ENCODE assay signal across 14 cellular contexts in the genomic region with DNA sequence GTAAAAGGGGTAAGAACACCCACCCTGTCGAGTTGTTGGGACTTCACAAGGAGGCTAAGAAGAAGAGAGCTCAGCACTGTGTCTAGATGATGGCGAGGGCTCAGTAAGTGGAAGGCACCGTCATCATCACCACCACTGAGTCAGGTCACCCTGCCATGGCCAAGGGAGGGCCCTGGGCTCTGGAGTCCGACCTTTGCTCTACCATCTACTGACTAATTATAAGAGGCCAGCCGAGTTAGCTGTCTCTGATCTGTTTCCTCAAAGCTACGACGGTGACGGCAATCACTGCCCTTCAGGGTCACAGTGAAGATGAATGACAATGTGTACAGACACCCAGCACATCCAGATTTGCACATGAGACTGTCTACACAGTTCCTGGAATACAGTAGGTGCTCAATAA. TPM values are rescaled to one million over a fixed set of nuclear protein-coding genes. Genes with fewer than 3 reads are reported as not detected.
DNase-seq lines count a peak whose midpoint lies in the region; ATAC-seq lines count a peak whose summit lies in the region.
"Had no signal": no experiment of that assay in that cellular context is flagged by ENCODE, and none has a peak within 500 bp of the region (broad histone marks: within the 10 kb centered on the region; RNA-seq: fewer than 3 reads in every experiment).

No MANE protein-coding gene starts in this region.

- no peaks in the 10 kb centered on the region for H3K27me3 Mint-ChIP-seq in dendritic cell treated with granulocyte-macrophage colony-stimulating factor and Interleukin-4, amounts not matched to agents 40 ng/mL and 50 ng/mL, for 4 days
- H3K27me3 Mint-ChIP-seq: IgD-negative memory B cell had no signal

- H3K4me3 ChIP-seq in aorta (ENCODE audit: low read length in 2 of 2): peak overlapping the region in 1 of 2 donors; percentile 28
- H3K4me3 ChIP-seq: lung had no signal

- H3K36me3 Mint-ChIP-seq in dendritic cell treated with granulocyte-macrophage colony-stimulating factor and Interleukin-4, amounts not matched to agents 40 ng/mL and 50 ng/mL, for 4 days (ENCODE audit: low read depth): peaks cover 76% of the 10 kb centered on the region
- H3K36me3 Mint-ChIP-seq: IgD-negative memory B cell had no signal

- ATAC-seq in Right ventricle myocardium inferior (no peak), aorta (ENCODE audit: low FRiP score) (no peak)

- in situ Hi-C loops in ACHN (cut with HindIII; ENCODE audit: low pct_ligation_motif_present, low pct_unique_long_range_greater_than_20kb, low sequenced_read_pairs): no loop called here

- DNase-seq in cardiac septum (ENCODE audit: low spot score) (peak; percentile 9), Right ventricle myocardium inferior (ENCODE audit: missing footprints) (no peak), posterior vena cava (ENCODE audit: low spot score) (peak; percentile 76), aorta (peak; percentile 42 to 59), ACHN (no peak), SKM-1 treated with dmso at 0.1 percent for 144 hours (lab: John Stamatoyannopoulos, UW; ENCODE audit: unreplicated experiment) (no peak)
- DNase-seq in activated CD4-positive, alpha-beta T cell treated with anti-CD3 and anti-CD28 coated beads for 1 hour: no peak
- DNase-seq: NCI-H1417 treated with DMSO at 0.1 percent for 48 hours, NCI-H510A treated with DMSO at 0.1 percent for 48 hours had no signal

- H3K4me1 ChIP-seq in aorta (ENCODE audit: control insufficient read depth in 1 of 2, insufficient read depth in 2 of 2, low read length in 2 of 2): no peaks in the 10 kb centered on the region

- H3K4me1 Mint-ChIP-seq in dendritic cell treated with granulocyte-macrophage colony-stimulating factor and Interleukin-4, amounts not matched to agents 40 ng/mL and 50 ng/mL, for 4 days (ENCODE audit: low read depth): peaks cover 74% of the 10 kb centered on the region

- WGBS in aorta, 2 donors: 90 to 91% methylated on average over 8 of the region's 8 CpGs

- no peak overlapping the region for H3K4me3 Mint-ChIP-seq in dendritic cell treated with granulocyte-macrophage colony-stimulating factor and Interleukin-4, amounts not matched to agents 40 ng/mL and 50 ng/mL, for 4 days
- H3K4me3 Mint-ChIP-seq: IgD-negative memory B cell had no signal

- H3K9me3 ChIP-seq in aorta (ENCODE audit: control insufficient read depth, low read length): no peaks in the 10 kb centered on the region

- peak overlapping the region; percentile 92 for H3K27ac Mint-ChIP-seq in dendritic cell treated with granulocyte-macrophage colony-stimulating factor and Interleukin-4, amounts not matched to agents 40 ng/mL and 50 ng/mL, for 4 days
- H3K27ac Mint-ChIP-seq: IgD-negative memory B cell had no signal

- no peaks in the 10 kb centered on the region for H3K36me3 ChIP-seq in aorta (ENCODE audit: control insufficient read depth in 1 of 2, insufficient read depth in 2 of 2, low read length in 1 of 2)

- H3K27me3 ChIP-seq in aorta (ENCODE audit: control insufficient read depth in 1 of 2, insufficient read depth in 2 of 2, low read length in 1 of 2): no peaks in the 10 kb centered on the region

- intact Hi-C loops in cardiac septum (cut with DNase I): no loop called here
- intact Hi-C loops in Right ventricle myocardium inferior (cut with DNase I): no loop called here
- intact Hi-C loops in dendritic cell treated with granulocyte-macrophage colony-stimulating factor and Interleukin-4, amounts not matched to agents 40 ng/mL and 50 ng/mL, for 4 days (cut with micrococcal nuclease): no loop called here
- intact Hi-C loops in posterior vena cava (cut with DNase I): no loop called here
- intact Hi-C loops in aorta (cut with DNase I): loop anchor here in 1 of 2 donors (2.0 kb wide), 1 partner anchor 47 kb away; no protein-coding TSS in a partner anchor

- peak overlapping the region in 1 of 2 donors; percentile 64 for H3K27ac ChIP-seq in aorta (ENCODE audit: low read depth in 1 of 2, low read length in 2 of 2)
- H3K27ac ChIP-seq: VCaP had no signal

- H3K9me3 Mint-ChIP-seq in dendritic cell treated with granulocyte-macrophage colony-stimulating factor and Interleukin-4, amounts not matched to agents 40 ng/mL and 50 ng/mL, for 4 days: no peaks in the 10 kb centered on the region
- H3K9me3 Mint-ChIP-seq: endodermal cell, IgD-negative memory B cell had no signal

RNA-seq across cellular contexts. Expression of a gene that starts 29.3 kb away (rescaled TPM):
- total RNA-seq in cardiac septum (21.6 TPM), Right ventricle myocardium inferior (22.3 TPM), posterior vena cava (10 to 100 TPM; 48.5 to 74.0 TPM), aorta (100 to 1,000 TPM in 1 of 2 donors, 10 to 100 TPM in 1; 46.9 to 101 TPM)
- 10 to 100 TPM; 36.6 to 83.7 TPM for polyA plus RNA-seq in aorta

RNA-seq across cellular contexts. Expression of a gene that starts 47.7 kb away (rescaled TPM):
- 13.4 TPM for total RNA-seq in cardiac septum
- total RNA-seq in Right ventricle myocardium inferior: 15.2 TPM
- 10 to 100 TPM; 29.7 to 30.1 TPM for total RNA-seq in posterior vena cava
- 10 to 100 TPM; 33.2 to 49.7 TPM for total RNA-seq in aorta
- 1 to 10 TPM; 5.6 to 5.9 TPM for polyA plus RNA-seq in aorta

Comparison
In these comparisons a context has a peak if more than half of its experiments do, and no peak if none do; other contexts are left out.
1. DNase-seq: peak in cardiac septum (single experiment), posterior vena cava (single experiment) and aorta (2 of 2); none in Right ventricle myocardium inferior (single experiment), ACHN (single experiment), activated CD4-positive, alpha-beta T cell treated with anti-CD3 and anti-CD28 coated beads for 1 hour (single experiment) and SKM-1 treated with dmso at 0.1 percent for 144 hours (single experiment).